Comparison of ENCODE assay signal across 11 cellular contexts in genomic region chr1:163068716-163069115, GRCh38. TPM values are rescaled to one million over a fixed set of nuclear protein-coding genes. Genes with fewer than 3 reads are reported as not detected.
DNase-seq lines count a peak whose midpoint lies in the region; ATAC-seq and TF ChIP-seq lines count a peak whose summit lies in the region.
"Had no signal": no experiment of that assay in that cellular context is flagged by ENCODE, and none has a peak within 500 bp of the region (broad histone marks: within the 10 kb centered on the region; RNA-seq: fewer than 3 reads in every experiment).

No MANE protein-coding gene starts in this region.

- peak overlapping the region; percentile 2; the same call in 1 of the 2 replicates for H3K18ac ChIP-seq in IMR-90 (ENCODE audit: low read depth, low read length)

- TF ChIP-seq CTCF in IMR-90 (conservative IDR thresholded peaks at IDR 0.05; ENCODE audit: low read depth, low read length) = no peak

- H4K5ac ChIP-seq in IMR-90 (ENCODE audit: low read depth, low read length) = peak overlapping the region; percentile 37; the same call in 1 of the 2 replicates

- no peak overlapping the region for H2AK9ac ChIP-seq in IMR-90 (replicated peaks; ENCODE audit: low read depth, low read length, poor library complexity)

- no peak overlapping the region for H2BK15ac ChIP-seq in IMR-90 (ENCODE audit: low read depth, low read length)

- H2BK20ac ChIP-seq in IMR-90 (ENCODE audit: low read depth, low read length) = no peak overlapping the region

- peaks cover 0 to 5% of the 10 kb centered on the region in 2 experiments; a peak in 1 of 4 replicates for H3K79me1 ChIP-seq in IMR-90 (ENCODE audit: low read depth in 1 of 2, low read length in 2 of 2)

- no peaks in the 10 kb centered on the region for H3K27me3 ChIP-seq in IMR-90 (ENCODE audit: control insufficient read depth, insufficient read depth, low read length)
- H3K27me3 ChIP-seq in layer of hippocampus (ENCODE audit: control insufficient read depth, insufficient read depth, low read length) = no peaks in the 10 kb centered on the region

- H2BK5ac ChIP-seq in IMR-90 (ENCODE audit: low read depth, low read length, poor library complexity, severe bottlenecking) = no peak overlapping the region

- CTCF ChIA-PET in IMR-90 (lab: Yijun Ruan, JAX) = interaction anchor here (0.6 to 6.4 kb wide), 28 partner anchors 8 to 1268 kb away, joined by 3 to 45 read pairs (median 4); partner anchors contain the start of gene NUF2

- H3K36me3 ChIP-seq in IMR-90 (ENCODE audit: control insufficient read depth, insufficient read depth, low read length) = no peaks in the 10 kb centered on the region

- H4K8ac ChIP-seq in IMR-90 (ENCODE audit: low read depth in 2 of 2, low read length in 2 of 2) = peak overlapping the region in 1 of 2 experiments; percentile 63; a peak in 2 of 4 replicates

- POLR2A ChIA-PET in IMR-90 (lab: Charles Lee; ENCODE audit: unreplicated experiment) = interaction anchor here (0.6 kb wide), 1 partner anchor 94 kb away, joined by 18 read pairs; no protein-coding TSS in a partner anchor

- intact Hi-C loops in IMR-90 (cut with micrococcal nuclease) = loop anchor here (1.0 kb wide), 1 partner anchor 190 kb away; no protein-coding TSS in a partner anchor

- peak overlapping the region; percentile 49; the same call in 1 of the 2 replicates for H3K4ac ChIP-seq in IMR-90 (ENCODE audit: low read depth, low read length)

- no peak overlapping the region for H2AK5ac ChIP-seq in IMR-90 (ENCODE audit: low read depth, low read length)

- DNase-seq in IMR-90 (peak; percentile 16), AML-193 (lab: John Stamatoyannopoulos, UW) (no peak), NCI-H1105 treated with DMSO at 0.1 percent for 48 hours (lab: John Stamatoyannopoulos, UW) (no peak), T1000 (lab: John Stamatoyannopoulos, UW) (no peak)
- DNase-seq: activated effector memory CD4-positive, alpha-beta T cell treated with anti-CD3 and anti-CD28 coated beads, Interleukin-2, amount 50 U/mL, for 16 hours; NCI-H2171 had no signal

- peak overlapping the region; percentile 59 for H2AFZ ChIP-seq in IMR-90 (replicated peaks; ENCODE audit: low read length, poor library complexity)

- H3K4me1 ChIP-seq in IMR-90 (ENCODE audit: control insufficient read depth, insufficient read depth, low read length) = no peaks in the 10 kb centered on the region; the same call in 1 of the 2 replicates

- H3K4me2 ChIP-seq in IMR-90 (ENCODE audit: low read depth, low read length) = peak overlapping the region; percentile 73

- 0 out of 2 replicates have a peak overlapping the region, but pooled peaks have one; percentile 45 for H3K23ac ChIP-seq in IMR-90 (ENCODE audit: low read depth, low read length)

- 0 out of 2 replicates have a peak overlapping the region, but pooled peaks have one; percentile 17 for H3K9ac ChIP-seq in IMR-90 (ENCODE audit: low read depth, low read length)

- H3K9me3 ChIP-seq in IMR-90 (ENCODE audit: control insufficient read depth, insufficient read depth, low read length) = no peaks in the 10 kb centered on the region

- peak overlapping the region; percentile 30 for H3K4me3 ChIP-seq in IMR-90 (ENCODE audit: insufficient read depth, low read depth, low read length)

- no peaks in the 10 kb centered on the region for H4K20me1 ChIP-seq in IMR-90 (ENCODE audit: insufficient read depth, low read length)

- dilution Hi-C loops in IMR-90 (cut with HindIII; ENCODE audit: low sequenced_read_pairs, unreplicated experiment) = loop anchor here (25.0 kb wide), 1 partner anchor 206 kb away; the partner anchor contains the start of gene CCDC190

- H2BK120ac ChIP-seq in IMR-90 (ENCODE audit: low read depth, low read length) = peak overlapping the region; percentile 50

- H3K14ac ChIP-seq in IMR-90 (replicated peaks; ENCODE audit: low read depth, low read length) = 0 out of 2 replicates have a peak overlapping the region, but pooled peaks have one; percentile 27

- no peak for TF ChIP-seq RAD21 in IMR-90 (IDR thresholded peaks at IDR 0.05; ENCODE audit: low read length)

- WGBS in IMR-90 (ENCODE audit: extremely low coverage in 2 of 2, insufficient read length in 1 of 2), 2 experiments = no CpG with 5 or more reads among the region's 5 CpGs

- H4K91ac ChIP-seq in IMR-90 (ENCODE audit: insufficient read depth, low read depth, low read length) = no peak overlapping the region

- no peak overlapping the region for H3K27ac ChIP-seq in IMR-90 (ENCODE audit: insufficient read depth, low read length)
- H3K27ac ChIP-seq in cingulate gyrus (ENCODE audit: low read depth, low read length) = peak overlapping the region; percentile 76
- peak overlapping the region; percentile 32 for H3K27ac ChIP-seq in layer of hippocampus (ENCODE audit: low read depth, low read length)
- peak overlapping the region; percentile 58 for H3K27ac ChIP-seq in temporal lobe (ENCODE audit: low read depth, low read length)

- H3K9me1 ChIP-seq in IMR-90 (ENCODE audit: insufficient read depth, low read length) = no peaks in the 10 kb centered on the region

- BruUV-seq in IMR-90 (replicated peaks; lab: Mats Ljungman, UMichigan) = no TSS peak

- H3K56ac ChIP-seq in IMR-90 (ENCODE audit: extremely low read depth, insufficient read depth, low read length) = no peak overlapping the region

- 0 out of 2 replicates have a peak, but pooled peaks have one; percentile 5 for ATAC-seq in IMR-90 (ENCODE audit: low read depth)
- no peak for ATAC-seq in GM19455 (IDR thresholded peaks at IDR 0.05; ENCODE audit: unreplicated experiment)

- in situ Hi-C loops in IMR-90 (cut with MboI; ENCODE audit: low sequenced_read_pairs) = loop anchor here (5.0 kb wide), 1 partner anchor 191 kb away; no protein-coding TSS in a partner anchor

- no peak for TF ChIP-seq POLR2A in IMR-90 (IDR thresholded peaks at IDR 0.05; ENCODE audit: low read depth, low read length)

TF ChIP-seq in IMR-90, 13 proteins besides CTCF, POLR2A, EP300 and RAD21:
- TF ChIP-seq NFE2L2 (IDR thresholded peaks at IDR 0.05; ENCODE audit: low read depth, low read length) (no peak), BHLHE40 (IDR thresholded peaks at IDR 0.05; ENCODE audit: low read depth, low read length) (no peak), CEBPB (IDR thresholded peaks at IDR 0.05; ENCODE audit: low read depth, low read length) (no peak), ELK1 (IDR thresholded peaks at IDR 0.05; ENCODE audit: borderline replicate concordance, low read depth, low read length) (no peak), MAZ (IDR thresholded peaks at IDR 0.05; ENCODE audit: borderline replicate concordance, low read depth, low read length) (no peak), SMC3 (IDR thresholded peaks at IDR 0.05; ENCODE audit: low read depth, low read length) (no peak), USF2 (IDR thresholded peaks at IDR 0.05; ENCODE audit: low read depth, low read length) (no peak), MXI1 (IDR thresholded peaks at IDR 0.05; ENCODE audit: borderline replicate concordance, low read depth, low read length) (no peak), FOS (IDR thresholded peaks at IDR 0.05; ENCODE audit: low read depth, low read length) (no peak), RFX5 (IDR thresholded peaks at IDR 0.05; ENCODE audit: low read depth, low read length) (no peak), MAFK (IDR thresholded peaks at IDR 0.05; ENCODE audit: low read depth, low read length) (no peak), CHD1 (IDR thresholded peaks at IDR 0.05; ENCODE audit: low read depth, low read length) (no peak), RCOR1 (IDR thresholded peaks at IDR 0.05; ENCODE audit: insufficient replicate concordance, low read length) (no peak)

RNA-seq across cellular contexts. Expression of gene RGS4, which starts 0.4 kb away (rescaled TPM):
- total RNA-seq in IMR-90 (2012; rRNA removed) (538 and 635 TPM in 2 replicates), temporal lobe (2.0 TPM)
- polyA plus RNA-seq in IMR-90 (2012; rRNA removed) = 201 and 202 TPM in 2 replicates
- 33.4 and 56.3 TPM in 2 replicates for polyA plus RNA-seq in IMR-90 (2012; cell fraction: cytosol; rRNA removed)
- 19.5 and 85.3 TPM in 2 replicates for polyA plus RNA-seq in IMR-90 (2012; cell fraction: nucleus; rRNA removed; ENCODE audit: low replicate concordance)
- total RNA-seq: T-helper 2 cell treated with Interferon-gamma antibody and Interleukin-4, amounts not matched to agents 100 ng/mL and 5 ng/mL, for 36 hours had no signal

Comparison
In these comparisons a context has a peak if more than half of its experiments do, and no peak if none do; other contexts are left out.
1. RNA of gene RGS4, which starts 0.4 kb away (total RNA-seq): 538 to 635 TPM in IMR-90; 2.0 TPM in temporal lobe (single experiment); every median in the first group is over 100 times any median in the second.